Comparison of ENCODE assay signal across 1 cellular context in the genomic region with DNA sequence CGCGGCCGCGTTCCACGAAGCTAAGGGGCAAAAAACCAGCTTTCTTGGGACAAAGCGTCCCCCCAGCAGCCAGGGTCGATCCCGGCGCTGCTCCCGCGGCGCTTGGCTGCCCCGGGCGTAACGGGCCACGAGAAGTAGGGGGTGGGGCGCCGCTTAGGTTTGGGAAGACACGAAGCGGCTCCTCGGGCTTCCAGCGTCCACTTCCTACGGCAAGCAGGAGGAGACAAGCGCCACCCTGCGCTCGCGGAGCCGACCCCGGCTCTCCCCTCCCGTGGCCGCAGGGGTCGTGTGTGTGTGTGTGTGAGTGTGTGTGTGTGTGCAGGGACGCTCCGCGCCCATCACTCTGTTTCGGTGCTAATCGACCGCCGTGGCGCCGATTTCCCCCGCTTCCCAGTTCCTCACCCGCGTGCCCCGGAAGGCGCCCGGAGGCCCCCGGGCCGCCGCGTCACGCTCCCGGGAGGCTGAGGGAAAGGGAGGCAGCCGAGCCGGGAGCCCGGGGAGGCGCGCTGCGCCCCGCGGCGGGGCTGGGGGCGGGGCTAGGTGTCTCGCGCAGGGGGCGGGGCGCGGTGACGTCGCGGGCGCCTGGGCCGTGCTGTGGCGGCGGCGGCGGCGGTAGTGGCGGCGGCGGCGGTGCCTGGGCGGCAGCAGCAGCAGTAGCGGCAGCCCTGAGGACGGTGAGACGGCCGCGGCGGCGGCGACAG.
TF ChIP-seq lines count a peak whose summit lies in the region.

A gene (plus strand): TSS at position 575 of the 701 bp plus-strand sequence. CDS start 36,681 bp downstream, outside the sequence.

TF ChIP-seq in HepG2, 621 proteins besides CTCF, POLR2A, EP300 and RAD21 (continued from another document and continues in another):
- TF ChIP-seq, protein P1, sequence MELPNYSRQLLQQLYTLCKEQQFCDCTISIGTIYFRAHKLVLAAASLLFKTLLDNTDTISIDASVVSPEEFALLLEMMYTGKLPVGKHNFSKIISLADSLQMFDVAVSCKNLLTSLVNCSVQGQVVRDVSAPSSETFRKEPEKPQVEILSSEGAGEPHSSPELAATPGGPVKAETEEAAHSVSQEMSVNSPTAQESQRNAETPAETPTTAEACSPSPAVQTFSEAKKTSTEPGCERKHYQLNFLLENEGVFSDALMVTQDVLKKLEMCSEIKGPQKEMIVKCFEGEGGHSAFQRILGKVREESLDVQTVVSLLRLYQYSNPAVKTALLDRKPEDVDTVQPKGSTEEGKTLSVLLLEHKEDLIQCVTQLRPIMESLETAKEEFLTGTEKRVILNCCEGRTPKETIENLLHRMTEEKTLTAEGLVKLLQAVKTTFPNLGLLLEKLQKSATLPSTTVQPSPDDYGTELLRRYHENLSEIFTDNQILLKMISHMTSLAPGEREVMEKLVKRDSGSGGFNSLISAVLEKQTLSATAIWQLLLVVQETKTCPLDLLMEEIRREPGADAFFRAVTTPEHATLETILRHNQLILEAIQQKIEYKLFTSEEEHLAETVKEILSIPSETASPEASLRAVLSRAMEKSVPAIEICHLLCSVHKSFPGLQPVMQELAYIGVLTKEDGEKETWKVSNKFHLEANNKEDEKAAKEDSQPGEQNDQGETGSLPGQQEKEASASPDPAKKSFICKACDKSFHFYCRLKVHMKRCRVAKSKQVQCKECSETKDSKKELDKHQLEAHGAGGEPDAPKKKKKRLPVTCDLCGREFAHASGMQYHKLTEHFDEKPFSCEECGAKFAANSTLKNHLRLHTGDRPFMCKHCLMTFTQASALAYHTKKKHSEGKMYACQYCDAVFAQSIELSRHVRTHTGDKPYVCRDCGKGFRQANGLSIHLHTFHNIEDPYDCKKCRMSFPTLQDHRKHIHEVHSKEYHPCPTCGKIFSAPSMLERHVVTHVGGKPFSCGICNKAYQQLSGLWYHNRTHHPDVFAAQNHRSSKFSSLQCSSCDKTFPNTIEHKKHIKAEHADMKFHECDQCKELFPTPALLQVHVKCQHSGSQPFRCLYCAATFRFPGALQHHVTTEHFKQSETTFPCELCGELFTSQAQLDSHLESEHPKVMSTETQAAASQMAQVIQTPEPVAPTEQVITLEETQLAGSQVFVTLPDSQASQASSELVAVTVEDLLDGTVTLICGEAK (IDR thresholded peaks at IDR 0.05): no peak
- TF ChIP-seq, protein P1 (CRISPR knock-in tag; IDR thresholded peaks at IDR 0.05): peak; percentile 79
- no peak for TF ChIP-seq ETV6 (CRISPR knock-in tag; conservative IDR thresholded peaks at IDR 0.05)
- TF ChIP-seq SRY (CRISPR knock-in tag; IDR thresholded peaks at IDR 0.05): peak; percentile 33; the same call in 1 of the 2 replicates
- peak; percentile 48; the same call in 1 of the 2 replicates for TF ChIP-seq ZZZ3 (CRISPR knock-in tag; IDR thresholded peaks at IDR 0.05; ENCODE audit: borderline replicate concordance)
- TF ChIP-seq AGO2 (optimal IDR thresholded peaks at IDR 0.05; ENCODE audit: low read depth, low read length): peak; percentile 87
- TF ChIP-seq YY1 (IDR thresholded peaks at IDR 0.05; ENCODE audit: insufficient read depth, insufficient replicate concordance, low read depth, low read length): no peak
- peak; percentile 77 for TF ChIP-seq REPIN1 (CRISPR knock-in tag; IDR thresholded peaks at IDR 0.05; ENCODE audit: borderline replicate concordance, low read depth)
- peak; percentile 92 for TF ChIP-seq ZNF33B (CRISPR knock-in tag; IDR thresholded peaks at IDR 0.05)
- TF ChIP-seq, protein P2, sequence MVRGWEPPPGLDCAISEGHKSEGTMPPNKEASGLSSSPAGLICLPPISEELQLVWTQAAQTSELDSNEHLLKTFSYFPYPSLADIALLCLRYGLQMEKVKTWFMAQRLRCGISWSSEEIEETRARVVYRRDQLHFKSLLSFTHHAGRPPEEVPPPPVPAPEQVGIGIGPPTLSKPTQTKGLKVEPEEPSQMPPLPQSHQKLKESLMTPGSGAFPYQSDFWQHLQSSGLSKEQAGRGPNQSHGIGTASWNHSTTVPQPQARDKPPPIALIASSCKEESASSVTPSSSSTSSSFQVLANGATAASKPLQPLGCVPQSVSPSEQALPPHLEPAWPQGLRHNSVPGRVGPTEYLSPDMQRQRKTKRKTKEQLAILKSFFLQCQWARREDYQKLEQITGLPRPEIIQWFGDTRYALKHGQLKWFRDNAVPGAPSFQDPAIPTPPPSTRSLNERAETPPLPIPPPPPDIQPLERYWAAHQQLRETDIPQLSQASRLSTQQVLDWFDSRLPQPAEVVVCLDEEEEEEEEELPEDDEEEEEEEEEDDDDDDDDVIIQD (CRISPR knock-in tag; IDR thresholded peaks at IDR 0.05; ENCODE audit: low read depth): peak; percentile 37; the same call in 1 of the 2 replicates
- TF ChIP-seq, protein P3, sequence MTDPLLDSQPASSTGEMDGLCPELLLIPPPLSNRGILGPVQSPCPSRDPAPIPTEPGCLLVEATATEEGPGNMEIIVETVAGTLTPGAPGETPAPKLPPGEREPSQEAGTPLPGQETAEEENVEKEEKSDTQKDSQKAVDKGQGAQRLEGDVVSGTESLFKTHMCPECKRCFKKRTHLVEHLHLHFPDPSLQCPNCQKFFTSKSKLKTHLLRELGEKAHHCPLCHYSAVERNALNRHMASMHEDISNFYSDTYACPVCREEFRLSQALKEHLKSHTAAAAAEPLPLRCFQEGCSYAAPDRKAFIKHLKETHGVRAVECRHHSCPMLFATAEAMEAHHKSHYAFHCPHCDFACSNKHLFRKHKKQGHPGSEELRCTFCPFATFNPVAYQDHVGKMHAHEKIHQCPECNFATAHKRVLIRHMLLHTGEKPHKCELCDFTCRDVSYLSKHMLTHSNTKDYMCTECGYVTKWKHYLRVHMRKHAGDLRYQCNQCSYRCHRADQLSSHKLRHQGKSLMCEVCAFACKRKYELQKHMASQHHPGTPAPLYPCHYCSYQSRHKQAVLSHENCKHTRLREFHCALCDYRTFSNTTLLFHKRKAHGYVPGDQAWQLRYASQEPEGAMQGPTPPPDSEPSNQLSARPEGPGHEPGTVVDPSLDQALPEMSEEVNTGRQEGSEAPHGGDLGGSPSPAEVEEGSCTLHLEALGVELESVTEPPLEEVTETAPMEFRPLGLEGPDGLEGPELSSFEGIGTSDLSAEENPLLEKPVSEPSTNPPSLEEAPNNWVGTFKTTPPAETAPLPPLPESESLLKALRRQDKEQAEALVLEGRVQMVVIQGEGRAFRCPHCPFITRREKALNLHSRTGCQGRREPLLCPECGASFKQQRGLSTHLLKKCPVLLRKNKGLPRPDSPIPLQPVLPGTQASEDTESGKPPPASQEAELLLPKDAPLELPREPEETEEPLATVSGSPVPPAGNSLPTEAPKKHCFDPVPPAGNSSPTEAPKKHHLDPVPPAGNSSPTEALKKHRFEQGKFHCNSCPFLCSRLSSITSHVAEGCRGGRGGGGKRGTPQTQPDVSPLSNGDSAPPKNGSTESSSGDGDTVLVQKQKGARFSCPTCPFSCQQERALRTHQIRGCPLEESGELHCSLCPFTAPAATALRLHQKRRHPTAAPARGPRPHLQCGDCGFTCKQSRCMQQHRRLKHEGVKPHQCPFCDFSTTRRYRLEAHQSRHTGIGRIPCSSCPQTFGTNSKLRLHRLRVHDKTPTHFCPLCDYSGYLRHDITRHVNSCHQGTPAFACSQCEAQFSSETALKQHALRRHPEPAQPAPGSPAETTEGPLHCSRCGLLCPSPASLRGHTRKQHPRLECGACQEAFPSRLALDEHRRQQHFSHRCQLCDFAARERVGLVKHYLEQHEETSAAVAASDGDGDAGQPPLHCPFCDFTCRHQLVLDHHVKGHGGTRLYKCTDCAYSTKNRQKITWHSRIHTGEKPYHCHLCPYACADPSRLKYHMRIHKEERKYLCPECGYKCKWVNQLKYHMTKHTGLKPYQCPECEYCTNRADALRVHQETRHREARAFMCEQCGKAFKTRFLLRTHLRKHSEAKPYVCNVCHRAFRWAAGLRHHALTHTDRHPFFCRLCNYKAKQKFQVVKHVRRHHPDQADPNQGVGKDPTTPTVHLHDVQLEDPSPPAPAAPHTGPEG (CRISPR knock-in tag; IDR thresholded peaks at IDR 0.05): peak; percentile 37; the same call in 1 of the 2 replicates
- no peak for TF ChIP-seq HHEX (CRISPR knock-in tag; IDR thresholded peaks at IDR 0.05)
- TF ChIP-seq, protein P4, sequence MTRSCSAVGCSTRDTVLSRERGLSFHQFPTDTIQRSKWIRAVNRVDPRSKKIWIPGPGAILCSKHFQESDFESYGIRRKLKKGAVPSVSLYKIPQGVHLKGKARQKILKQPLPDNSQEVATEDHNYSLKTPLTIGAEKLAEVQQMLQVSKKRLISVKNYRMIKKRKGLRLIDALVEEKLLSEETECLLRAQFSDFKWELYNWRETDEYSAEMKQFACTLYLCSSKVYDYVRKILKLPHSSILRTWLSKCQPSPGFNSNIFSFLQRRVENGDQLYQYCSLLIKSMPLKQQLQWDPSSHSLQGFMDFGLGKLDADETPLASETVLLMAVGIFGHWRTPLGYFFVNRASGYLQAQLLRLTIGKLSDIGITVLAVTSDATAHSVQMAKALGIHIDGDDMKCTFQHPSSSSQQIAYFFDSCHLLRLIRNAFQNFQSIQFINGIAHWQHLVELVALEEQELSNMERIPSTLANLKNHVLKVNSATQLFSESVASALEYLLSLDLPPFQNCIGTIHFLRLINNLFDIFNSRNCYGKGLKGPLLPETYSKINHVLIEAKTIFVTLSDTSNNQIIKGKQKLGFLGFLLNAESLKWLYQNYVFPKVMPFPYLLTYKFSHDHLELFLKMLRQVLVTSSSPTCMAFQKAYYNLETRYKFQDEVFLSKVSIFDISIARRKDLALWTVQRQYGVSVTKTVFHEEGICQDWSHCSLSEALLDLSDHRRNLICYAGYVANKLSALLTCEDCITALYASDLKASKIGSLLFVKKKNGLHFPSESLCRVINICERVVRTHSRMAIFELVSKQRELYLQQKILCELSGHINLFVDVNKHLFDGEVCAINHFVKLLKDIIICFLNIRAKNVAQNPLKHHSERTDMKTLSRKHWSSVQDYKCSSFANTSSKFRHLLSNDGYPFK (CRISPR knock-in tag; IDR thresholded peaks at IDR 0.05; ENCODE audit: borderline replicate concordance): peak; percentile 77; the same call in 1 of the 2 replicates
- TF ChIP-seq ZNF598 (CRISPR knock-in tag; IDR thresholded peaks at IDR 0.05; ENCODE audit: borderline replicate concordance): peak; percentile 90
- TF ChIP-seq, protein P5, sequence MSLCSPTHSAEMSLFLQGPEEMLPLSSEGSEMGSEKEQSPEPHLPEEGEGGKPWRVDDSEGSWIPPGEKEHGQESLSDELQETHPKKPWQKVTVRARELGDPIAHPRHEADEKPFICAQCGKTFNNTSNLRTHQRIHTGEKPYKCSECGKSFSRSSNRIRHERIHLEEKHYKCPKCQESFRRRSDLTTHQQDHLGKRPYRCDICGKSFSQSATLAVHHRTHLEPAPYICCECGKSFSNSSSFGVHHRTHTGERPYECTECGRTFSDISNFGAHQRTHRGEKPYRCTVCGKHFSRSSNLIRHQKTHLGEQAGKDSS (CRISPR knock-in tag; IDR thresholded peaks at IDR 0.05; ENCODE audit: borderline replicate concordance, low read depth): no peak
- peak; percentile 78 for TF ChIP-seq PHF8 (CRISPR knock-in tag; IDR thresholded peaks at IDR 0.05)
- no peak for TF ChIP-seq PCBP2 (optimal IDR thresholded peaks at IDR 0.05; ENCODE audit: low read depth, low read length, poor library complexity, severe bottlenecking)
- TF ChIP-seq, protein P6, sequence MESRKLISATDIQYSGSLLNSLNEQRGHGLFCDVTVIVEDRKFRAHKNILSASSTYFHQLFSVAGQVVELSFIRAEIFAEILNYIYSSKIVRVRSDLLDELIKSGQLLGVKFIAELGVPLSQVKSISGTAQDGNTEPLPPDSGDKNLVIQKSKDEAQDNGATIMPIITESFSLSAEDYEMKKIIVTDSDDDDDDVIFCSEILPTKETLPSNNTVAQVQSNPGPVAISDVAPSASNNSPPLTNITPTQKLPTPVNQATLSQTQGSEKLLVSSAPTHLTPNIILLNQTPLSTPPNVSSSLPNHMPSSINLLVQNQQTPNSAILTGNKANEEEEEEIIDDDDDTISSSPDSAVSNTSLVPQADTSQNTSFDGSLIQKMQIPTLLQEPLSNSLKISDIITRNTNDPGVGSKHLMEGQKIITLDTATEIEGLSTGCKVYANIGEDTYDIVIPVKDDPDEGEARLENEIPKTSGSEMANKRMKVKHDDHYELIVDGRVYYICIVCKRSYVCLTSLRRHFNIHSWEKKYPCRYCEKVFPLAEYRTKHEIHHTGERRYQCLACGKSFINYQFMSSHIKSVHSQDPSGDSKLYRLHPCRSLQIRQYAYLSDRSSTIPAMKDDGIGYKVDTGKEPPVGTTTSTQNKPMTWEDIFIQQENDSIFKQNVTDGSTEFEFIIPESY (CRISPR knock-in tag; IDR thresholded peaks at IDR 0.05): no peak
- TF ChIP-seq, protein P7, sequence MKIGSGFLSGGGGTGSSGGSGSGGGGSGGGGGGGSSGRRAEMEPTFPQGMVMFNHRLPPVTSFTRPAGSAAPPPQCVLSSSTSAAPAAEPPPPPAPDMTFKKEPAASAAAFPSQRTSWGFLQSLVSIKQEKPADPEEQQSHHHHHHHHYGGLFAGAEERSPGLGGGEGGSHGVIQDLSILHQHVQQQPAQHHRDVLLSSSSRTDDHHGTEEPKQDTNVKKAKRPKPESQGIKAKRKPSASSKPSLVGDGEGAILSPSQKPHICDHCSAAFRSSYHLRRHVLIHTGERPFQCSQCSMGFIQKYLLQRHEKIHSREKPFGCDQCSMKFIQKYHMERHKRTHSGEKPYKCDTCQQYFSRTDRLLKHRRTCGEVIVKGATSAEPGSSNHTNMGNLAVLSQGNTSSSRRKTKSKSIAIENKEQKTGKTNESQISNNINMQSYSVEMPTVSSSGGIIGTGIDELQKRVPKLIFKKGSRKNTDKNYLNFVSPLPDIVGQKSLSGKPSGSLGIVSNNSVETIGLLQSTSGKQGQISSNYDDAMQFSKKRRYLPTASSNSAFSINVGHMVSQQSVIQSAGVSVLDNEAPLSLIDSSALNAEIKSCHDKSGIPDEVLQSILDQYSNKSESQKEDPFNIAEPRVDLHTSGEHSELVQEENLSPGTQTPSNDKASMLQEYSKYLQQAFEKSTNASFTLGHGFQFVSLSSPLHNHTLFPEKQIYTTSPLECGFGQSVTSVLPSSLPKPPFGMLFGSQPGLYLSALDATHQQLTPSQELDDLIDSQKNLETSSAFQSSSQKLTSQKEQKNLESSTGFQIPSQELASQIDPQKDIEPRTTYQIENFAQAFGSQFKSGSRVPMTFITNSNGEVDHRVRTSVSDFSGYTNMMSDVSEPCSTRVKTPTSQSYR (CRISPR knock-in tag; IDR thresholded peaks at IDR 0.05; ENCODE audit: borderline replicate concordance): peak; percentile 89
- no peak for TF ChIP-seq PRPF4 (IDR thresholded peaks at IDR 0.05; ENCODE audit: low read depth, low read length, poor library complexity, severe bottlenecking)
